Comparison of ENCODE assay signal across 13 cellular contexts in genomic region chr6:150966786-150967185, GRCh38.
"Had no signal": no experiment of that assay in that cellular context is flagged by ENCODE, and none has a peak within 500 bp of the region (broad histone marks: within the 10 kb centered on the region; RNA-seq: fewer than 3 reads in every experiment).

No MANE protein-coding gene starts in this region.

- H3K4me3 ChIP-seq: adrenal gland, pancreas, spleen, stomach, testis, upper lobe of right lung had no signal

- H3K9me3 Mint-ChIP-seq: activated naive CD4-positive, alpha-beta T cell treated with anti-CD3 and anti-CD28 coated beads, Interleukin-2, amount 10 ng/mL, durations not matched to agents 7 days and 5 days; activated T-helper 2 cell treated with anti-CD3 and anti-CD28 coated beads, Interferon-gamma antibody, Interleukin-2, Interleukin-4, amounts not matched to agents 10 μg/mL and 5 μg/mL and 100 μg/mL, durations not matched to agents 14 hours and 24 hours and 36 hours; naive B cell had no signal

- DNase-seq: activated CD4-positive, alpha-beta T cell treated with anti-CD3 and anti-CD28 coated beads, Interleukin-2, amount 50 U/mL, for 48 hours; activated naive CD4-positive, alpha-beta T cell treated with anti-CD3 and anti-CD28 coated beads, Interleukin-2, amount 10 ng/mL, durations not matched to agents 7 days and 5 days; adrenal gland; midbrain; naive B cell; pancreas; spleen; stomach; testis; upper lobe of right lung; WERI-Rb-1 had no signal

- ATAC-seq: pancreas, sciatic nerve, upper lobe of right lung had no signal

- H3K27ac Mint-ChIP-seq: activated naive CD4-positive, alpha-beta T cell treated with anti-CD3 and anti-CD28 coated beads, Interleukin-2, amount 10 ng/mL, durations not matched to agents 7 days and 5 days; activated T-helper 2 cell treated with anti-CD3 and anti-CD28 coated beads, Interferon-gamma antibody, Interleukin-2, Interleukin-4, amounts not matched to agents 10 μg/mL and 5 μg/mL and 100 μg/mL, durations not matched to agents 14 hours and 24 hours and 36 hours had no signal

- H3K27me3 Mint-ChIP-seq: activated naive CD4-positive, alpha-beta T cell treated with anti-CD3 and anti-CD28 coated beads, Interleukin-2, amount 10 ng/mL, durations not matched to agents 7 days and 5 days; naive B cell had no signal

- H3K4me3 Mint-ChIP-seq: activated naive CD4-positive, alpha-beta T cell treated with anti-CD3 and anti-CD28 coated beads, Interleukin-2, amount 10 ng/mL, durations not matched to agents 7 days and 5 days had no signal
